1 cellular context compared by ENCODE assay signal in the genomic region with DNA sequence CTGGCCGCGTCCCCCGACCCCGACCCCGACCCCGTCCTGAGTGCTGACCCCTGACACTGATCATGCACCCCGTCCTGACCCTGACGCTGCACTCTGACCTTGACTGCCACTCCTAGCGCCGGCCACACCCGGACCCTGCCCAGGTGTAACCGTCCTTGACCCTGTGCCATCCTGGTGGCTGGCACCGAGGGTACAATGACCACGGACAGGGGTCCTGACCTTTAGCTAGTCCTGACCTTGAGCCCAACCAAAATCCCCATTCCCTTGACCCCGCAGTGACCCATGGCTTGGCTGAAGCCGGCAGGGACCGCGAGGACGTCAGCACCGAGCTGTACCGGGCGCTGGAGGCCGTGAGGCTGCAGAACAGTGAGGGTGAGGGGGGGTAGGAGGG.
A peak's percentile ranks its signal among the peaks of the same experiment; 100 is the strongest.
TF ChIP-seq lines count a peak whose summit lies in the region.

No MANE protein-coding gene starts in this region.

TF ChIP-seq in HepG2, 621 proteins besides CTCF, POLR2A, EP300 and RAD21:
- TF ChIP-seq RXRA (CRISPR knock-in tag; IDR thresholded peaks at IDR 0.05): peak; percentile 28; the same call in 1 of the 2 replicates
- TF ChIP-seq, protein P1, sequence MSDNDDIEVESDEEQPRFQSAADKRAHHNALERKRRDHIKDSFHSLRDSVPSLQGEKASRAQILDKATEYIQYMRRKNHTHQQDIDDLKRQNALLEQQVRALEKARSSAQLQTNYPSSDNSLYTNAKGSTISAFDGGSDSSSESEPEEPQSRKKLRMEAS (IDR thresholded peaks at IDR 0.05): no peak
